ENCODE assay signal across 1 cellular context in the genomic region with DNA sequence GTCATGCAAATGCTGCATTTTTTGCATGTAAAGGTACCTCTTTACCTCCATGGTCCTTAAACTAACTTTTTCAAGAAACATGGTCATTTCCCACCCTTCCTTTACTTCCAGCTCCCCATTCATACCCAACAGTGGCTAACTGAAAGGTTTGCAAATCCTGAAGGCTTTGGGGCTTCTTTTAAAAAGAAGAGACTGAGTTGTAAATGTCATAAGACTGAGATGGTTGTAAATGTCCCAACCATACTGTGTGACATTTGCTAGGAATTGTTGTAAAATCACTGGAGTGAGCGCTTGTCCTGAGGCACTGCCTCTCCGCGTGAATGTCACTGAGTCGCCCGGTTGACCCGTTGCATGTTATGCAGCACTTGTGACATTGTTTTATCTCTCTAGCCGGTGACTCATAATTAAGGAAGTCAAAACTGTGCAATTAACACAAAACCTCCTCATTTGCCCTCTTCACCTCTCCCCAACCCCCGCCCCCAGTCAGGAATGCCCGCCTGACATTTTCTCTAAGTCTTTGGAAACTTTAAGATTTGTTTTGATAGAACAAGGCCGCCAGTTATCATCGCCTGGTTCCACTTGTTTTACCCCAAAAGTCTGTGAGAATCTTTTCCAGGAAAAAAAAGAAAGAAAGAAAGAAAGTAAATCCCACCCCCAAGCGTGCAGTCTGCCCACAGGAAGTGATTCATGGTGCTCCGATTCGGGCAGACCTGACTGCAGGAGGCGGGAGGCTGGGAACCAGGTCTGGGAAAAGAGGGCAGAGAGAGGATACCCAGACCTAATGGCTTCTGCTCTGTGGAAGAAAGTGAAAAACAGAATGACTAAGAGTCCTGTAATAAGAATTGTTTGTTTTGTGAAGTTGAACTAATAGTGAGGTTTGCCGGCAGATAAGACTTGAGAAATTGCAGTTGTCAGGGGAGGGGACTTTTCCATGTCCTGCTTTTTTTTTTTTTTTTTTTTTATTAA.
TF ChIP-seq lines count a peak whose summit lies in the region.

No MANE protein-coding gene starts in this region.

TF ChIP-seq in HepG2, 621 proteins besides CTCF, POLR2A, EP300 and RAD21 (continued from another document and continues in another):
- peak; percentile 49; the same call in 1 of the 2 replicates for TF ChIP-seq RXRB (CRISPR knock-in tag; IDR thresholded peaks at IDR 0.05; ENCODE audit: borderline replicate concordance)
- TF ChIP-seq, protein P1, sequence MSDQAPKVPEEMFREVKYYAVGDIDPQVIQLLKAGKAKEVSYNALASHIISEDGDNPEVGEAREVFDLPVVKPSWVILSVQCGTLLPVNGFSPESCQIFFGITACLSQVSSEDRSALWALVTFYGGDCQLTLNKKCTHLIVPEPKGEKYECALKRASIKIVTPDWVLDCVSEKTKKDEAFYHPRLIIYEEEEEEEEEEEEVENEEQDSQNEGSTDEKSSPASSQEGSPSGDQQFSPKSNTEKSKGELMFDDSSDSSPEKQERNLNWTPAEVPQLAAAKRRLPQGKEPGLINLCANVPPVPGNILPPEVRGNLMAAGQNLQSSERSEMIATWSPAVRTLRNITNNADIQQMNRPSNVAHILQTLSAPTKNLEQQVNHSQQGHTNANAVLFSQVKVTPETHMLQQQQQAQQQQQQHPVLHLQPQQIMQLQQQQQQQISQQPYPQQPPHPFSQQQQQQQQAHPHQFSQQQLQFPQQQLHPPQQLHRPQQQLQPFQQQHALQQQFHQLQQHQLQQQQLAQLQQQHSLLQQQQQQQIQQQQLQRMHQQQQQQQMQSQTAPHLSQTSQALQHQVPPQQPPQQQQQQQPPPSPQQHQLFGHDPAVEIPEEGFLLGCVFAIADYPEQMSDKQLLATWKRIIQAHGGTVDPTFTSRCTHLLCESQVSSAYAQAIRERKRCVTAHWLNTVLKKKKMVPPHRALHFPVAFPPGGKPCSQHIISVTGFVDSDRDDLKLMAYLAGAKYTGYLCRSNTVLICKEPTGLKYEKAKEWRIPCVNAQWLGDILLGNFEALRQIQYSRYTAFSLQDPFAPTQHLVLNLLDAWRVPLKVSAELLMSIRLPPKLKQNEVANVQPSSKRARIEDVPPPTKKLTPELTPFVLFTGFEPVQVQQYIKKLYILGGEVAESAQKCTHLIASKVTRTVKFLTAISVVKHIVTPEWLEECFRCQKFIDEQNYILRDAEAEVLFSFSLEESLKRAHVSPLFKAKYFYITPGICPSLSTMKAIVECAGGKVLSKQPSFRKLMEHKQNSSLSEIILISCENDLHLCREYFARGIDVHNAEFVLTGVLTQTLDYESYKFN (CRISPR knock-in tag; conservative IDR thresholded peaks at IDR 0.05) = peak; percentile 53; the same call in 1 of the 2 replicates
- peak; percentile 37; the same call in 1 of the 2 replicates for TF ChIP-seq BCL6 (CRISPR knock-in tag; IDR thresholded peaks at IDR 0.05)
- TF ChIP-seq, protein P2, sequence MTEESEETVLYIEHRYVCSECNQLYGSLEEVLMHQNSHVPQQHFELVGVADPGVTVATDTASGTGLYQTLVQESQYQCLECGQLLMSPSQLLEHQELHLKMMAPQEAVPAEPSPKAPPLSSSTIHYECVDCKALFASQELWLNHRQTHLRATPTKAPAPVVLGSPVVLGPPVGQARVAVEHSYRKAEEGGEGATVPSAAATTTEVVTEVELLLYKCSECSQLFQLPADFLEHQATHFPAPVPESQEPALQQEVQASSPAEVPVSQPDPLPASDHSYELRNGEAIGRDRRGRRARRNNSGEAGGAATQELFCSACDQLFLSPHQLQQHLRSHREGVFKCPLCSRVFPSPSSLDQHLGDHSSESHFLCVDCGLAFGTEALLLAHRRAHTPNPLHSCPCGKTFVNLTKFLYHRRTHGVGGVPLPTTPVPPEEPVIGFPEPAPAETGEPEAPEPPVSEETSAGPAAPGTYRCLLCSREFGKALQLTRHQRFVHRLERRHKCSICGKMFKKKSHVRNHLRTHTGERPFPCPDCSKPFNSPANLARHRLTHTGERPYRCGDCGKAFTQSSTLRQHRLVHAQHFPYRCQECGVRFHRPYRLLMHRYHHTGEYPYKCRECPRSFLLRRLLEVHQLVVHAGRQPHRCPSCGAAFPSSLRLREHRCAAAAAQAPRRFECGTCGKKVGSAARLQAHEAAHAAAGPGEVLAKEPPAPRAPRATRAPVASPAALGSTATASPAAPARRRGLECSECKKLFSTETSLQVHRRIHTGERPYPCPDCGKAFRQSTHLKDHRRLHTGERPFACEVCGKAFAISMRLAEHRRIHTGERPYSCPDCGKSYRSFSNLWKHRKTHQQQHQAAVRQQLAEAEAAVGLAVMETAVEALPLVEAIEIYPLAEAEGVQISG (CRISPR knock-in tag; IDR thresholded peaks at IDR 0.05) = peak; percentile 32; the same call in 1 of the 2 replicates
- TF ChIP-seq, protein P3, sequence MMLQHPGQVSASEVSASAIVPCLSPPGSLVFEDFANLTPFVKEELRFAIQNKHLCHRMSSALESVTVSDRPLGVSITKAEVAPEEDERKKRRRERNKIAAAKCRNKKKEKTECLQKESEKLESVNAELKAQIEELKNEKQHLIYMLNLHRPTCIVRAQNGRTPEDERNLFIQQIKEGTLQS (CRISPR knock-in tag; IDR thresholded peaks at IDR 0.05) = peak; percentile 41; the same call in 1 of the 2 replicates
- no peak for TF ChIP-seq REXO4 (CRISPR knock-in tag; IDR thresholded peaks at IDR 0.05; ENCODE audit: borderline replicate concordance)
- TF ChIP-seq, protein P4, sequence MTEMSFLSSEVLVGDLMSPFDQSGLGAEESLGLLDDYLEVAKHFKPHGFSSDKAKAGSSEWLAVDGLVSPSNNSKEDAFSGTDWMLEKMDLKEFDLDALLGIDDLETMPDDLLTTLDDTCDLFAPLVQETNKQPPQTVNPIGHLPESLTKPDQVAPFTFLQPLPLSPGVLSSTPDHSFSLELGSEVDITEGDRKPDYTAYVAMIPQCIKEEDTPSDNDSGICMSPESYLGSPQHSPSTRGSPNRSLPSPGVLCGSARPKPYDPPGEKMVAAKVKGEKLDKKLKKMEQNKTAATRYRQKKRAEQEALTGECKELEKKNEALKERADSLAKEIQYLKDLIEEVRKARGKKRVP (CRISPR knock-in tag; IDR thresholded peaks at IDR 0.05) = no peak
- TF ChIP-seq MATR3 (CRISPR knock-in tag; IDR thresholded peaks at IDR 0.05) = no peak
- TF ChIP-seq, protein P5, sequence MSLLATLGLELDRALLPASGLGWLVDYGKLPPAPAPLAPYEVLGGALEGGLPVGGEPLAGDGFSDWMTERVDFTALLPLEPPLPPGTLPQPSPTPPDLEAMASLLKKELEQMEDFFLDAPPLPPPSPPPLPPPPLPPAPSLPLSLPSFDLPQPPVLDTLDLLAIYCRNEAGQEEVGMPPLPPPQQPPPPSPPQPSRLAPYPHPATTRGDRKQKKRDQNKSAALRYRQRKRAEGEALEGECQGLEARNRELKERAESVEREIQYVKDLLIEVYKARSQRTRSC (CRISPR knock-in tag; IDR thresholded peaks at IDR 0.05; ENCODE audit: low read depth) = no peak
- TF ChIP-seq THAP11 (CRISPR knock-in tag; IDR thresholded peaks at IDR 0.05) = peak; percentile 47
- TF ChIP-seq, protein P6, sequence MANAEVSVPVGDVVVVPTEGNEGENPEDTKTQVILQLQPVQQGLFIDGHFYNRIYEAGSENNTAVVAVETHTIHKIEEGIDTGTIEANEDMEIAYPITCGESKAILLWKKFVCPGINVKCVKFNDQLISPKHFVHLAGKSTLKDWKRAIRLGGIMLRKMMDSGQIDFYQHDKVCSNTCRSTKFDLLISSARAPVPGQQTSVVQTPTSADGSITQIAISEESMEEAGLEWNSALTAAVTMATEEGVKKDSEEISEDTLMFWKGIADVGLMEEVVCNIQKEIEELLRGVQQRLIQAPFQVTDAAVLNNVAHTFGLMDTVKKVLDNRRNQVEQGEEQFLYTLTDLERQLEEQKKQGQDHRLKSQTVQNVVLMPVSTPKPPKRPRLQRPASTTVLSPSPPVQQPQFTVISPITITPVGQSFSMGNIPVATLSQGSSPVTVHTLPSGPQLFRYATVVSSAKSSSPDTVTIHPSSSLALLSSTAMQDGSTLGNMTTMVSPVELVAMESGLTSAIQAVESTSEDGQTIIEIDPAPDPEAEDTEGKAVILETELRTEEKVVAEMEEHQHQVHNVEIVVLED (CRISPR knock-in tag; IDR thresholded peaks at IDR 0.05; ENCODE audit: borderline replicate concordance) = no peak
- no peak for TF ChIP-seq TRIM24 (CRISPR knock-in tag; IDR thresholded peaks at IDR 0.05)
- 0 out of 2 replicates have a peak, but pooled peaks have one; percentile 29 for TF ChIP-seq SALL1 (CRISPR knock-in tag; IDR thresholded peaks at IDR 0.05)
- TF ChIP-seq, protein P7, sequence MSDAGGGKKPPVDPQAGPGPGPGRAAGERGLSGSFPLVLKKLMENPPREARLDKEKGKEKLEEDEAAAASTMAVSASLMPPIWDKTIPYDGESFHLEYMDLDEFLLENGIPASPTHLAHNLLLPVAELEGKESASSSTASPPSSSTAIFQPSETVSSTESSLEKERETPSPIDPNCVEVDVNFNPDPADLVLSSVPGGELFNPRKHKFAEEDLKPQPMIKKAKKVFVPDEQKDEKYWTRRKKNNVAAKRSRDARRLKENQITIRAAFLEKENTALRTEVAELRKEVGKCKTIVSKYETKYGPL (CRISPR knock-in tag; IDR thresholded peaks at IDR 0.05) = no peak
- no peak for TF ChIP-seq ZNF101 (CRISPR knock-in tag; IDR thresholded peaks at IDR 0.05; ENCODE audit: borderline replicate concordance, low read depth)
- TF ChIP-seq TBX3 (IDR thresholded peaks at IDR 0.05; ENCODE audit: borderline replicate concordance) = no peak
- 0 out of 4 replicates have a peak, but pooled peaks of 1 of the 2 experiments have one; percentile 34 for TF ChIP-seq NR2F1 (CRISPR knock-in tag; IDR thresholded peaks at IDR 0.05)
- TF ChIP-seq FOXJ3 (CRISPR knock-in tag; IDR thresholded peaks at IDR 0.05; ENCODE audit: borderline replicate concordance) = no peak
- TF ChIP-seq ZNF644 (CRISPR knock-in tag; IDR thresholded peaks at IDR 0.05; ENCODE audit: low read depth) = 0 out of 2 replicates have a peak, but pooled peaks have one; percentile 34
- TF ChIP-seq TAF1 (CRISPR knock-in tag; IDR thresholded peaks at IDR 0.05) = 0 out of 2 replicates have a peak, but pooled peaks have one; percentile 12
- peak; percentile 28; the same call in 1 of the 2 replicates for TF ChIP-seq KDM2A (CRISPR knock-in tag; IDR thresholded peaks at IDR 0.05; ENCODE audit: borderline replicate concordance, low read depth)
- TF ChIP-seq, protein P8, sequence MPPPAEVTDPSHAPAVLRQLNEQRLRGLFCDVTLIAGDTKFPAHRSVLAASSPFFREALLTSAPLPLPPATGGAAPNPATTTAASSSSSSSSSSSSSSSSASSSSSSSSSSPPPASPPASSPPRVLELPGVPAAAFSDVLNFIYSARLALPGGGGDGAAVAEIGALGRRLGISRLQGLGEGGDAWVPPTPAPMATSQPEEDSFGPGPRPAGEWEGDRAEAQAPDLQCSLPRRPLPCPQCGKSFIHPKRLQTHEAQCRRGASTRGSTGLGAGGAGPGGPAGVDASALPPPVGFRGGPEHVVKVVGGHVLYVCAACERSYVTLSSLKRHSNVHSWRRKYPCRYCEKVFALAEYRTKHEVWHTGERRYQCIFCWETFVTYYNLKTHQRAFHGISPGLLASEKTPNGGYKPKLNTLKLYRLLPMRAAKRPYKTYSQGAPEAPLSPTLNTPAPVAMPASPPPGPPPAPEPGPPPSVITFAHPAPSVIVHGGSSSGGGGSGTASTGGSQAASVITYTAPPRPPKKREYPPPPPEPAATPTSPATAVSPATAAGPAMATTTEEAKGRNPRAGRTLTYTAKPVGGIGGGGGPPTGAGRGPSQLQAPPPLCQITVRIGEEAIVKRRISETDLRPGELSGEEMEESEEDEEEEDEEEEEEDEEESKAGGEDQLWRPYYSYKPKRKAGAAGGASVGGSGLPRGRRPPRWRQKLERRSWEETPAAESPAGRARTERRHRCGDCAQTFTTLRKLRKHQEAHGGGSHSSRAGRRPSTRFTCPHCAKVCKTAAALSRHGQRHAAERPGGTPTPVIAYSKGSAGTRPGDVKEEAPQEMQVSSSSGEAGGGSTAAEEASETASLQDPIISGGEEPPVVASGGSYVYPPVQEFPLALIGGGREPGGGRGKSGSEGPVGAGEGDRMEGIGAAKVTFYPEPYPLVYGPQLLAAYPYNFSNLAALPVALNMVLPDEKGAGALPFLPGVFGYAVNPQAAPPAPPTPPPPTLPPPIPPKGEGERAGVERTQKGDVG (CRISPR knock-in tag; IDR thresholded peaks at IDR 0.05; ENCODE audit: borderline replicate concordance) = no peak
- no peak for TF ChIP-seq GABPA (IDR thresholded peaks at IDR 0.05; ENCODE audit: low read depth, low read length)
- peak; percentile 78 for TF ChIP-seq GABPA (CRISPR knock-in tag; IDR thresholded peaks at IDR 0.05; ENCODE audit: low read depth)
- TF ChIP-seq, protein P9, sequence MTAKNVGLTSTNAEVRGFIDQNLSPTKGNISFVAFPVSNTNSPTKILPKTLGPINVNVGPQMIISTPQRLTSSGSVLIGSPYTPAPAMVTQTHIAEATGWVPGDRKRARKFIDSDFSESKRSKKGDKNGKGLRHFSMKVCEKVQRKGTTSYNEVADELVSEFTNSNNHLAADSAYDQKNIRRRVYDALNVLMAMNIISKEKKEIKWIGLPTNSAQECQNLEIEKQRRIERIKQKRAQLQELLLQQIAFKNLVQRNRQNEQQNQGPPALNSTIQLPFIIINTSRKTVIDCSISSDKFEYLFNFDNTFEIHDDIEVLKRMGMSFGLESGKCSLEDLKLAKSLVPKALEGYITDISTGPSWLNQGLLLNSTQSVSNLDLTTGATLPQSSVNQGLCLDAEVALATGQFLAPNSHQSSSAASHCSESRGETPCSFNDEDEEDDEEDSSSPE (CRISPR knock-in tag; IDR thresholded peaks at IDR 0.05) = no peak; the same call in 1 of the 2 replicates
- TF ChIP-seq ZNF24 (IDR thresholded peaks at IDR 0.05) = no peak
- TF ChIP-seq ELF3 (CRISPR knock-in tag; IDR thresholded peaks at IDR 0.05) = peak; percentile 29; the same call in 1 of the 2 replicates
- TF ChIP-seq FOXO1 (CRISPR knock-in tag; IDR thresholded peaks at IDR 0.05) = peak; percentile 8; the same call in 1 of the 2 replicates
- TF ChIP-seq ZNF17 (CRISPR knock-in tag; IDR thresholded peaks at IDR 0.05) = no peak
- no peak for TF ChIP-seq MXI1 (IDR thresholded peaks at IDR 0.05; ENCODE audit: borderline replicate concordance, low read depth, low read length)
- TF ChIP-seq HOXA9 (CRISPR knock-in tag; IDR thresholded peaks at IDR 0.05; ENCODE audit: borderline replicate concordance) = no peak
- TF ChIP-seq ZNF260 (CRISPR knock-in tag; IDR thresholded peaks at IDR 0.05; ENCODE audit: borderline replicate concordance, low read depth) = no peak
- peak; percentile 64 for TF ChIP-seq GABPB1 (CRISPR knock-in tag; IDR thresholded peaks at IDR 0.05)
- TF ChIP-seq, protein P10, sequence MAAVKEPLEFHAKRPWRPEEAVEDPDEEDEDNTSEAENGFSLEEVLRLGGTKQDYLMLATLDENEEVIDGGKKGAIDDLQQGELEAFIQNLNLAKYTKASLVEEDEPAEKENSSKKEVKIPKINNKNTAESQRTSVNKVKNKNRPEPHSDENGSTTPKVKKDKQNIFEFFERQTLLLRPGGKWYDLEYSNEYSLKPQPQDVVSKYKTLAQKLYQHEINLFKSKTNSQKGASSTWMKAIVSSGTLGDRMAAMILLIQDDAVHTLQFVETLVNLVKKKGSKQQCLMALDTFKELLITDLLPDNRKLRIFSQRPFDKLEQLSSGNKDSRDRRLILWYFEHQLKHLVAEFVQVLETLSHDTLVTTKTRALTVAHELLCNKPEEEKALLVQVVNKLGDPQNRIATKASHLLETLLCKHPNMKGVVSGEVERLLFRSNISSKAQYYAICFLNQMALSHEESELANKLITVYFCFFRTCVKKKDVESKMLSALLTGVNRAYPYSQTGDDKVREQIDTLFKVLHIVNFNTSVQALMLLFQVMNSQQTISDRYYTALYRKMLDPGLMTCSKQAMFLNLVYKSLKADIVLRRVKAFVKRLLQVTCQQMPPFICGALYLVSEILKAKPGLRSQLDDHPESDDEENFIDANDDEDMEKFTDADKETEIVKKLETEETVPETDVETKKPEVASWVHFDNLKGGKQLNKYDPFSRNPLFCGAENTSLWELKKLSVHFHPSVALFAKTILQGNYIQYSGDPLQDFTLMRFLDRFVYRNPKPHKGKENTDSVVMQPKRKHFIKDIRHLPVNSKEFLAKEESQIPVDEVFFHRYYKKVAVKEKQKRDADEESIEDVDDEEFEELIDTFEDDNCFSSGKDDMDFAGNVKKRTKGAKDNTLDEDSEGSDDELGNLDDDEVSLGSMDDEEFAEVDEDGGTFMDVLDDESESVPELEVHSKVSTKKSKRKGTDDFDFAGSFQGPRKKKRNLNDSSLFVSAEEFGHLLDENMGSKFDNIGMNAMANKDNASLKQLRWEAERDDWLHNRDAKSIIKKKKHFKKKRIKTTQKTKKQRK (IDR thresholded peaks at IDR 0.05; ENCODE audit: low read length) = no peak
